ENCODE assay signal across 8 cellular contexts in genomic region chr2:58042486-58042970, GRCh38. TPM values are rescaled to one million over a fixed set of nuclear protein-coding genes. Genes with fewer than 3 reads are reported as not detected.
DNase-seq lines count a peak whose midpoint lies in the region; FAIRE-seq and TF ChIP-seq lines count a peak whose summit lies in the region.

No MANE protein-coding gene starts in this region.

- TF ChIP-seq CTCF in GM10266 (IDR thresholded peaks at IDR 0.05; ENCODE audit: control insufficient read depth, insufficient read depth, low read depth, missing control alignments): no peak

- FAIRE-seq in urothelium cell line (lab: Jason Lieb, UNC): no peak

- DNase-seq in stimulated activated CD4-positive, alpha-beta T cell treated with anti-CD3 and anti-CD28 coated beads, Interleukin-2, amount 100 ng/mL, for 4 hours (ENCODE audit: low read depth): peak; percentile 44
- DNase-seq in stimulated activated CD4-positive, alpha-beta T cell treated with anti-CD3 and anti-CD28 coated beads, Interleukin-12 subunit alpha, Interleukin-12 subunit beta, amount 100 ng/mL, for 4 hours: no peak
- DNase-seq in NCI-H510A treated with DMSO at 0.1 percent for 48 hours (lab: John Stamatoyannopoulos, UW): peak; percentile 68
- DNase-seq in dermis microvascular lymphatic vessel endothelial cell (ENCODE audit: low read depth in 2 of 2): peak; percentile 91 to 97
- DNase-seq in urothelium cell line (ENCODE audit: low spot score): peak; percentile 64
- no peak for DNase-seq in SKM-1 treated with dmso at 0.1 percent for 144 hours (lab: John Stamatoyannopoulos, UW; ENCODE audit: unreplicated experiment)
- DNase-seq in GM10266 (ENCODE audit: extremely low spot score): no peak
- DNase-seq in mesenteric fat pad (ENCODE audit: low spot score): no peak

RNA-seq across cellular contexts. Expression of gene VRK2, which starts 4.1 kb away (rescaled TPM):
- total RNA-seq in dermis microvascular lymphatic vessel endothelial cell (19.1 and 26.6 TPM in 2 replicates), mesenteric fat pad (26.3 TPM)

Comparison
In these comparisons a context has a peak if more than half of its experiments do, and no peak if none do; other contexts are left out.
1. DNase-seq: peak in stimulated activated CD4-positive, alpha-beta T cell treated with anti-CD3 and anti-CD28 coated beads, Interleukin-2, amount 100 ng/mL, for 4 hours (single experiment), NCI-H510A treated with DMSO at 0.1 percent for 48 hours (single experiment), dermis microvascular lymphatic vessel endothelial cell (2 of 2) and urothelium cell line (single experiment); none in stimulated activated CD4-positive, alpha-beta T cell treated with anti-CD3 and anti-CD28 coated beads, Interleukin-12 subunit alpha, Interleukin-12 subunit beta, amount 100 ng/mL, for 4 hours (single experiment), SKM-1 treated with dmso at 0.1 percent for 144 hours (single experiment), GM10266 (single experiment) and mesenteric fat pad (single experiment).